ENCODE assay signal across 8 cellular contexts in genomic region chr19:8001995-8002849, GRCh38. TPM values are rescaled to one million over a fixed set of nuclear protein-coding genes. Genes with fewer than 3 reads are reported as not detected.
A peak's percentile ranks its signal among the peaks of the same experiment; 100 is the strongest.
DNase-seq lines count a peak whose midpoint lies in the region; ATAC-seq lines count a peak whose summit lies in the region.

No MANE protein-coding gene starts in this region.

- no peak overlapping the region for H3K4me3 ChIP-seq in mucosa of stomach (ENCODE audit: low read length)

- in situ Hi-C loops in G401 (cut with HindIII; ENCODE audit: low sequenced_read_pairs), result no loop called here

- H3K4me1 ChIP-seq in mucosa of stomach (ENCODE audit: control insufficient read depth, insufficient read depth, low read length), result peaks cover 21% of the 10 kb centered on the region

- H3K36me3 ChIP-seq in mucosa of stomach (ENCODE audit: control insufficient read depth, insufficient read depth, low read length), result no peaks in the 10 kb centered on the region

- no peaks in the 10 kb centered on the region for H3K27me3 ChIP-seq in mucosa of stomach (ENCODE audit: control insufficient read depth, insufficient read depth, low read length)

- H3K9ac ChIP-seq in mucosa of stomach (ENCODE audit: low read length), result peak overlapping the region; percentile 38

- no peaks in the 10 kb centered on the region for H3K9me3 ChIP-seq in mucosa of stomach (ENCODE audit: control insufficient read depth, low read length)

- peak; percentile 65 for ATAC-seq in esophagus mucosa
- ATAC-seq in GM19463 (IDR thresholded peaks at IDR 0.05; ENCODE audit: unreplicated experiment), result no peak

- DNase-seq in G401 (ENCODE audit: low spot score) (peak; percentile 85), HPDE6-E6E7 (ENCODE audit: extremely low spot score) (peak; percentile 76), OCI-M1 (lab: John Stamatoyannopoulos, UW) (peak; percentile 99)
- DNase-seq in activated T-cell treated with anti-CD3 and anti-CD28 coated beads, Interleukin-2, amount 50 U/mL, for 1 hour, result peak; percentile 78
- peak; percentile 70 for DNase-seq in stimulated activated CD8-positive, alpha-beta memory T cell treated with anti-CD3 and anti-CD28 coated beads, Interleukin-4, amount 100 ng/mL, for 24 hours (ENCODE audit: low read depth)

RNA-seq across cellular contexts. Expression of gene ELAVL1, which starts 3.2 kb away (rescaled TPM):
- 83.9 and 102 TPM in 2 replicates for total RNA-seq in G401 (2014; rRNA removed; shearing (Covaris generic))
- 48.7 TPM for total RNA-seq in esophagus mucosa

RNA-seq across cellular contexts. Expression of gene CCL25, which starts 50.3 kb away (rescaled TPM):
- total RNA-seq in G401 (2014; rRNA removed; shearing (Covaris generic)), result 16.2 and 19.6 TPM in 2 replicates
- total RNA-seq in esophagus mucosa, result not detected

RNA-seq across cellular contexts. Expression of gene TIMM44, which starts 58.8 kb away (rescaled TPM):
- total RNA-seq in G401 (2014; rRNA removed; shearing (Covaris generic)), result 100 and 168 TPM in 2 replicates
- total RNA-seq in esophagus mucosa, result 43.8 TPM

Comparison
In these comparisons a context has a peak if more than half of its experiments do, and no peak if none do; other contexts are left out.
1. RNA of gene CCL25, which starts 50.3 kb away (total RNA-seq): 16.2 to 19.6 TPM in G401; not detected in esophagus mucosa (single experiment); every median in the first group is over 10 times any median in the second.
2. Peak in every context shown above with its lines, with median percentiles within 50 percentile points of each other: DNase-seq.